ENCODE assay signal across 8 cellular contexts in genomic region chr1:9942939-9943807, GRCh38. TPM values are rescaled to one million over a fixed set of nuclear protein-coding genes. Genes with fewer than 3 reads are reported as not detected.
DNase-seq lines count a peak whose midpoint lies in the region; ATAC-seq, FAIRE-seq and TF ChIP-seq lines count a peak whose summit lies in the region.

Gene LZIC, minus strand, starts transcription at chr1:9943391. Its CDS starts 6,772 bp downstream, at chr1:9936619.
Gene NMNAT1, plus strand, starts transcription at chr1:9943475. Its CDS starts 28,599 bp downstream, at chr1:9972074.

- peak within 1 kb of the TSS; percentile 83 for H3K4me2 ChIP-seq in keratinocyte (ENCODE audit: control insufficient read depth, extremely low read depth, insufficient read depth, low read depth, low read length)

- H3K4me3 ChIP-seq in AG09309 (ENCODE audit: control insufficient read depth, low read depth, low read length) (peak within 1 kb of the TSS; percentile 80), keratinocyte (ENCODE audit: control insufficient read depth in 2 of 3, extremely low read depth in 1 of 3, insufficient read depth in 2 of 3, low read depth in 1 of 3, low read length in 3 of 3) (peak within 1 kb of the TSS; percentile 70 to 98 (median 77))

- peaks cover 14% of the 10 kb centered on the region for H3K79me2 ChIP-seq in keratinocyte (ENCODE audit: control insufficient read depth, insufficient read depth, low read length)

- peaks cover 9% of the 10 kb centered on the region for H3K4me1 ChIP-seq in keratinocyte (ENCODE audit: control insufficient read depth, extremely low read depth, insufficient read depth, low read length)

- TF ChIP-seq CTCF in AG09309 (IDR thresholded peaks at IDR 0.05; ENCODE audit: control insufficient read depth, insufficient read depth, low read depth, low read length, missing control alignments) (no peak), keratinocyte (optimal IDR thresholded peaks at IDR 0.05 in 1 of 3, IDR thresholded peaks at IDR 0.05 in 1 of 3, conservative IDR thresholded peaks at IDR 0.05 in 1 of 3; ENCODE audit: extremely low read depth in 1 of 3, insufficient read depth in 2 of 3, low read length in 3 of 3) (no peak)

- peak; percentile 68 for DNase-seq in AG09309 (ENCODE audit: low read depth)
- peak; percentile 92 to 96 for DNase-seq in NCI-H446 (lab: John Stamatoyannopoulos, UW)
- peak; percentile 83 for DNase-seq in central memory CD8-positive, alpha-beta T cell (ENCODE audit: low spot score in 2 of 2)
- DNase-seq in keratinocyte (ENCODE audit: low read depth, low spot score): peak; percentile 68
- DNase-seq in stimulated activated CD4-positive, alpha-beta T cell treated with anti-CD3 and anti-CD28 coated beads, Interleukin-12 subunit alpha, Interleukin-12 subunit beta, amount 100 ng/mL, for 4 hours: peak; percentile 85

- H2AFZ ChIP-seq in keratinocyte (ENCODE audit: control insufficient read depth, low read length): peak within 1 kb of the TSS; percentile 81

- no peaks in the 10 kb centered on the region for H3K9me3 Mint-ChIP-seq in central memory CD8-positive, alpha-beta T cell

- H3K9me1 ChIP-seq in keratinocyte (ENCODE audit: control insufficient read depth, extremely low read depth, insufficient read depth, low read length): no peaks in the 10 kb centered on the region

- ATAC-seq in GM19023 (IDR thresholded peaks at IDR 0.05; ENCODE audit: unreplicated experiment): peak; percentile 93
- peak; percentile 94 for ATAC-seq in HG03175 (IDR thresholded peaks at IDR 0.05; ENCODE audit: unreplicated experiment)
- ATAC-seq in activated CD4-positive, CD25-positive, alpha-beta regulatory T cell treated with anti-CD3 and anti-CD28 coated beads, Interleukin-2, amount 50 U/mL, for 24 hours: peak; percentile 98 to 99
- ATAC-seq in central memory CD8-positive, alpha-beta T cell (replicated peaks; ENCODE audit: extremely low read depth, poor library complexity, severe bottlenecking): peak; percentile 95

- peak within 1 kb of the TSS; percentile 96 for H3K4me3 Mint-ChIP-seq in central memory CD8-positive, alpha-beta T cell

- no peaks in the 10 kb centered on the region for H3K27me3 Mint-ChIP-seq in central memory CD8-positive, alpha-beta T cell

- peak within 1 kb of the TSS; percentile 94 for H3K9ac ChIP-seq in keratinocyte (ENCODE audit: control insufficient read depth, extremely low read depth, insufficient read depth, low read length)

- dilution Hi-C loops in keratinocyte (cut with MboI; ENCODE audit: extremely low pct_ligation_motif_present, low sequenced_read_pairs): no loop called here

- peaks cover 22% of the 10 kb centered on the region for H3K4me1 Mint-ChIP-seq in central memory CD8-positive, alpha-beta T cell

- peak within 1 kb of the TSS; percentile 97 for H3K27ac Mint-ChIP-seq in central memory CD8-positive, alpha-beta T cell (ENCODE audit: low read depth)

- peaks cover 33% of the 10 kb centered on the region for H3K36me3 Mint-ChIP-seq in central memory CD8-positive, alpha-beta T cell (ENCODE audit: insufficient read depth)

- H3K27ac ChIP-seq in keratinocyte (ENCODE audit: control insufficient read depth, insufficient read depth, low read length): peak within 1 kb of the TSS; percentile 92

- H3K27me3 ChIP-seq in keratinocyte (ENCODE audit: control insufficient read depth, extremely low read depth, insufficient read depth, low read length): no peaks in the 10 kb centered on the region

- FAIRE-seq in keratinocyte (lab: Jason Lieb, UNC): peak; percentile 29

- peaks cover 3 to 5% of the 10 kb centered on the region in 2 experiments for H3K36me3 ChIP-seq in keratinocyte (ENCODE audit: control insufficient read depth in 2 of 2, extremely low read depth in 1 of 2, insufficient read depth in 2 of 2, low read length in 2 of 2)

- no peaks in the 10 kb centered on the region for H4K20me1 ChIP-seq in keratinocyte (ENCODE audit: control insufficient read depth, extremely low read depth, insufficient read depth, low read length)

- H3K9me3 ChIP-seq in keratinocyte (ENCODE audit: control insufficient read depth, low read depth, low read length): no peaks in the 10 kb centered on the region

RNA-seq across cellular contexts. Expression of gene LZIC, which starts in this region (rescaled TPM):
- polyA plus RNA-seq in keratinocyte: 15.2 to 22.5 TPM (median 21.9 TPM) in 3 replicates
- 122 TPM for polyA plus RNA-seq in keratinocyte (2011; ENCODE audit: low read depth)
- 17.4 and 29.2 TPM in 2 replicates for polyA plus RNA-seq in keratinocyte (2011; cell fraction: cytosol; rRNA removed)
- 8.3 and 12.0 TPM in 2 replicates for polyA plus RNA-seq in keratinocyte (2011; cell fraction: nucleus; rRNA removed)
- 25.1 and 38.4 TPM in 2 replicates for polyA plus RNA-seq in keratinocyte (2012; ENCODE audit: low replicate concordance)
- polyA minus RNA-seq in keratinocyte: 5.8 to 19.2 TPM (median 8.9 TPM) in 3 replicates
- 8.1 TPM for polyA minus RNA-seq in keratinocyte (2011; cell fraction: cytosol; rRNA and poly(A)+ RNA removed)
- polyA minus RNA-seq in keratinocyte (2011; cell fraction: nucleus; rRNA and poly(A)+ RNA removed): 5.9 and 10.9 TPM in 2 replicates

RNA-seq across cellular contexts. Expression of gene NMNAT1, which starts in this region (rescaled TPM):
- 11.7 to 16.3 TPM (median 16.2 TPM) in 3 replicates for polyA plus RNA-seq in keratinocyte
- polyA plus RNA-seq in keratinocyte (2011; ENCODE audit: low read depth): 7.0 TPM
- polyA plus RNA-seq in keratinocyte (2011; cell fraction: cytosol; rRNA removed): 11.5 and 18.5 TPM in 2 replicates
- 13.6 and 14.4 TPM in 2 replicates for polyA plus RNA-seq in keratinocyte (2011; cell fraction: nucleus; rRNA removed)
- 10.8 and 11.9 TPM in 2 replicates for polyA plus RNA-seq in keratinocyte (2012; ENCODE audit: low replicate concordance)
- 5.8 to 9.3 TPM (median 7.4 TPM) in 3 replicates for polyA minus RNA-seq in keratinocyte
- polyA minus RNA-seq in keratinocyte (2011; cell fraction: cytosol; rRNA and poly(A)+ RNA removed): 10.0 TPM
- polyA minus RNA-seq in keratinocyte (2011; cell fraction: nucleus; rRNA and poly(A)+ RNA removed): 8.1 and 17.9 TPM in 2 replicates

Comparison
In these comparisons a context has a peak if more than half of its experiments do, and no peak if none do; other contexts are left out.
1. Peak in every context shown above with its lines: DNase-seq, ATAC-seq, H3K4me3 ChIP-seq and H3K27ac ChIP-seq.